8 cellular contexts compared by ENCODE assay signal in the genomic region with DNA sequence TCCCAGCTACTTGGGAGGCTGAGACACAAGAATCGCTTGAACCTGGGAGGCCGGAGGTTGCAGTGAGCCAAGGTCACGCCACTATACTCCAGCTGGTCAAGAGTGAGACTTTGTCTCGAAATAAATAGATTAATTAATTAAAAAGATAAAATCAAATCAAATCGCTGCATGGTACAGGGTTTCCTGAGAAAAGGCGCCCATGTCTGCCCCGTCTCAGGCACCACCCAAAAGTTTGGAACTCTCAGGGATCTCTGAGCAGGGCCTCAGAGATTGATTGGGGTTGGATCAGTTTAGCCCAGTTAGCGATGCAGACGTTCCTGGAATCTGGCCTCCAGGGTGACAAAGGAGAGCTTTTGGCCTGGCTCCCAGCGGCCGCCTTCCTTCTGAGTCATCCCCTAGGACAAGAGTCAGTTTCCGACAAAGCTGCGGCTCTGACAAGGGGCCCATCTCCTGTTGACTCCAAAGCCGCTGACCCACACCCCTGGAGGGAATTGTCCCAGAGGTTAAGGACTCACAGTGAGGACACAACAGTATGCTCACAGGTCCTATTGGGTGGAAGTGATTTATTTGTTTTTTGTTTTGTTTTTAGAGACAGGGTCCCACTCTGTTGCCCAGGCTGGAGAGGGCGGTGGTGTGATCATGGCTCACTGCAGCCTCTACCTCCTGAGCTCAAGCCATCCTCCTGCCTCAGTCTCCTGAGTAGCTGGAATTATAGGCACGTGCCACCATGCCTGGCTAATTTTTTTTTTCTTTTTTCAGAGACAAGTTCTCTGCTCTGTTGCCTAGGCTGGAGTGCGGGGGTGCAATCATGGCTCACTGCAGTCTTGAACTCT. TPM values are rescaled to one million over a fixed set of nuclear protein-coding genes. Genes with fewer than 3 reads are reported as not detected.
DNase-seq lines count a peak whose midpoint lies in the region; ATAC-seq, FAIRE-seq and TF ChIP-seq lines count a peak whose summit lies in the region.
"Had no signal": no experiment of that assay in that cellular context is flagged by ENCODE, and none has a peak within 500 bp of the region (broad histone marks: within the 10 kb centered on the region; RNA-seq: fewer than 3 reads in every experiment).

No MANE protein-coding gene starts in this region.

- no peak overlapping the region for H3K9ac ChIP-seq in H9 (ENCODE audit: extremely low read depth, insufficient read length, low read length)
- no peak overlapping the region for H3K9ac ChIP-seq in K562 (ENCODE audit: insufficient read depth in 1 of 2, low read depth in 2 of 2, low read length in 2 of 2)

- FAIRE-seq in K562 (lab: Jason Lieb, UNC) = peak; percentile 96

- no peak for TF ChIP-seq POLR2A in K562 (conservative IDR thresholded peaks at IDR 0.05)

- no peak overlapping the region for H3K18ac ChIP-seq in H9 (ENCODE audit: insufficient read length, low read depth, low read length)

- H2BK5ac ChIP-seq in H9 (ENCODE audit: insufficient read length, low read length) = no peak overlapping the region

- H3K79me1 ChIP-seq in H9 (ENCODE audit: insufficient read depth, low read depth, low read length, poor library complexity, severe bottlenecking) = no peaks in the 10 kb centered on the region

- H3K36me3 ChIP-seq in K562 (ENCODE audit: control insufficient read depth, insufficient read depth, low read length) = peaks cover 26% of the 10 kb centered on the region; the same call in 2 of the 3 replicates

- H3K4me3 Mint-ChIP-seq in H9 = no peak overlapping the region
- H3K4me3 Mint-ChIP-seq in naive B cell = peak overlapping the region in 2 of 8 donors; percentile 21 to 57
- H3K4me3 Mint-ChIP-seq: T-helper 1 cell treated with Interleukin-12 subunit alpha and Interleukin-12 subunit beta and Interleukin-4 antibody, amounts not matched to agents 30 μg/mL and 1 μg/mL, for 36 hours had no signal

- peaks cover 10 to 14% of the 10 kb centered on the region in 2 experiments for H3K4me1 Mint-ChIP-seq in H9
- peaks cover 27 to 68% (median 51%) of the 10 kb centered on the region in 3 donors for H3K4me1 Mint-ChIP-seq in naive B cell

- H2BK20ac ChIP-seq in H9 (ENCODE audit: low read depth, low read length, poor library complexity, severe bottlenecking) = no peak overlapping the region

- no peak overlapping the region for H2AK5ac ChIP-seq in H9 (ENCODE audit: insufficient read length, low read length)

- H3K79me2 ChIP-seq in H9 (ENCODE audit: insufficient read depth, low read length) = no peaks in the 10 kb centered on the region
- no peaks in the 10 kb centered on the region for H3K79me2 ChIP-seq in K562 (ENCODE audit: control insufficient read depth, insufficient read depth, low read length)

- H3K27me3 ChIP-seq in H9 (ENCODE audit: insufficient read depth, low read length) (no peaks in the 10 kb centered on the region), K562 (ENCODE audit: control insufficient read depth in 2 of 2, insufficient read depth in 2 of 2, low read length in 2 of 2) (no peaks in the 10 kb centered on the region; a peak in 1 of 5 replicates)
- H3K27me3 ChIP-seq: vagina had no signal

- H3K27ac Mint-ChIP-seq in H9 (peak overlapping the region in 2 of 3 experiments; percentile 79 to 84; a peak in 3 of 7 replicates), naive B cell (peak overlapping the region in 4 of 6 donors; percentile 24 to 98 (median 78))
- H3K27ac Mint-ChIP-seq: T-helper 1 cell treated with Interleukin-12 subunit alpha and Interleukin-12 subunit beta and Interleukin-4 antibody, amounts not matched to agents 30 μg/mL and 1 μg/mL, for 36 hours had no signal

- H2BK12ac ChIP-seq in H9 (ENCODE audit: insufficient read length, low read depth, low read length) = no peak overlapping the region

- no peak overlapping the region for H3K27ac ChIP-seq in H9 (ENCODE audit: insufficient read length, low read depth, low read length)
- no peak overlapping the region for H3K27ac ChIP-seq in K562 (ENCODE audit: extremely low read depth, low read depth, low read length)
- H3K27ac ChIP-seq: vagina had no signal

- no peak overlapping the region for H3T11ph ChIP-seq in H9 (ENCODE audit: low read length)

- no peak overlapping the region for H2BK15ac ChIP-seq in H9 (ENCODE audit: low read depth, low read length)

- no TSS peak for BruUV-seq in K562 (replicated peaks; lab: Mats Ljungman, UMichigan)

- 0 out of 2 replicates have a peak overlapping the region, but pooled peaks have one; percentile 43 for H3K4ac ChIP-seq in H9 (ENCODE audit: low read depth, low read length)

- TF ChIP-seq RAD21 in K562 (CRISPR knock-in tag; conservative IDR thresholded peaks at IDR 0.05 in 1 of 2, IDR thresholded peaks at IDR 0.05 in 1 of 2) = peak in 1 of 2 experiments; percentile 25; a peak in 1 of 4 replicates

- ATAC-seq in K562 = peak; percentile 75
- ATAC-seq in naive B cell (ENCODE audit: low read depth in 2 of 2) = no peak

- H3K27me3 Mint-ChIP-seq in H9 (ENCODE audit: low read depth) (no peaks in the 10 kb centered on the region), naive B cell (no peaks in the 10 kb centered on the region)

- in situ Hi-C loops in K562 (cut with MboI) = no loop called here

- H3K4me3 ChIP-seq in K562 = no peak overlapping the region
- H3K4me3 ChIP-seq: vagina had no signal

- H3K36me3 Mint-ChIP-seq in H9 (ENCODE audit: insufficient read depth in 1 of 3, low read depth in 3 of 3) (peaks cover 4 to 27% (median 4%) of the 10 kb centered on the region in 3 experiments; a peak in 6 of 7 replicates), naive B cell (peaks cover 0 to 13% of the 10 kb centered on the region in 2 donors)

- no peaks in the 10 kb centered on the region; the same call in 1 of the 2 replicates for H3K4me1 ChIP-seq in H9 (ENCODE audit: insufficient read depth, low read length)
- peaks cover 35 to 60% of the 10 kb centered on the region in 2 experiments for H3K4me1 ChIP-seq in K562 (replicated peaks in 1 of 2; ENCODE audit: control insufficient read depth in 2 of 2, insufficient read depth in 2 of 2, low read length in 2 of 2)

- H2AFZ ChIP-seq in H9 (ENCODE audit: low read length) = no peak overlapping the region
- no peak overlapping the region for H2AFZ ChIP-seq in K562 (ENCODE audit: low read depth, low read length)

- no peak overlapping the region for H3K23ac ChIP-seq in H9 (ENCODE audit: insufficient read length, low read depth, low read length)

- peak; percentile 40; the same call in 1 of the 2 replicates for TF ChIP-seq EP300 in K562 (IDR thresholded peaks at IDR 0.05; ENCODE audit: low read length)

- intact Hi-C loops in K562 (cut with micrococcal nuclease) = loop anchor here (1.0 kb wide), 1 partner anchor 20 kb away; no protein-coding TSS in a partner anchor

- H3K9me3 ChIP-seq in H9 (ENCODE audit: control insufficient read depth, low read depth, low read length) = no peaks in the 10 kb centered on the region
- no peaks in the 10 kb centered on the region for H3K9me3 ChIP-seq in K562 (replicated peaks; ENCODE audit: control insufficient read depth, insufficient read depth, low read depth, low read length)
- H3K9me3 ChIP-seq: vagina had no signal

- H4K20me1 ChIP-seq in H9 (ENCODE audit: control insufficient read depth, insufficient read depth, insufficient read length) = no peaks in the 10 kb centered on the region
- H4K20me1 ChIP-seq in K562 (replicated peaks; ENCODE audit: control insufficient read depth, insufficient read depth, low read length) = no peaks in the 10 kb centered on the region; the same call in 1 of the 2 replicates

- no peak overlapping the region for H3K56ac ChIP-seq in H9 (ENCODE audit: insufficient read length, low read depth, low read length)

- WGBS in H9 (ENCODE audit: extremely low coverage, insufficient read length, low lambda C conversion rate) = no CpG with 5 or more reads among the region's 17 CpGs
- 31% methylated on average over 17 of the region's 17 CpGs for WGBS in K562 (ENCODE audit: insufficient coverage, low coverage, missing lambda C conversion rate)

- H3K14ac ChIP-seq in H9 (ENCODE audit: insufficient read depth, low read length) = no peak overlapping the region

- H3K4me2 ChIP-seq in H9 (ENCODE audit: insufficient read depth, insufficient read length, low read length) (no peak overlapping the region), K562 (ENCODE audit: insufficient read depth, low read length) (no peak overlapping the region)

- DNase-seq in H9 = peak; percentile 86
- DNase-seq in K562 (ENCODE audit: extremely low read depth in 1 of 4, low spot score in 3 of 4) = peak; percentile 52 to 88 (median 67)
- no peak for DNase-seq in naive B cell
- DNase-seq in GM20000 (ENCODE audit: low spot score) = no peak
- DNase-seq in DMS79 (lab: John Stamatoyannopoulos, UW) = no peak
- no peak for DNase-seq in KG1 (lab: John Stamatoyannopoulos, UW)

- CTCF ChIA-PET in K562 (lab: Yijun Ruan, JAX; ENCODE audit: low intra/inter-chr PET ratio) = no interaction called here

- no peak overlapping the region for H4K5ac ChIP-seq in H9 (ENCODE audit: insufficient read length, low read depth, low read length)

- no peaks in the 10 kb centered on the region for H3K23me2 ChIP-seq in H9 (ENCODE audit: insufficient read length, low read depth, low read length, poor library complexity, severe bottlenecking)

- H3K9me1 ChIP-seq in K562 (ENCODE audit: control insufficient read depth, insufficient read depth, low read length) = peaks cover 3% of the 10 kb centered on the region

- no peak overlapping the region for H4K91ac ChIP-seq in H9 (ENCODE audit: insufficient read length, low read depth, low read length)

- TF ChIP-seq CTCF in H9 (conservative IDR thresholded peaks at IDR 0.05) (no peak), K562 (IDR thresholded peaks at IDR 0.05 in 2 of 3, conservative IDR thresholded peaks at IDR 0.05 in 1 of 3; ENCODE audit: insufficient read depth in 2 of 3, low read depth in 1 of 3, low read length in 3 of 3) (no peak), GM20000 (IDR thresholded peaks at IDR 0.05; ENCODE audit: extremely low read depth, missing control alignments) (no peak)

- H4K8ac ChIP-seq in H9 (replicated peaks; ENCODE audit: insufficient read length, low read depth, low read length) = no peak overlapping the region

- H2BK120ac ChIP-seq in H9 (ENCODE audit: low read depth, low read length, poor library complexity, severe bottlenecking) = no peak overlapping the region

- no peaks in the 10 kb centered on the region for H3K9me3 Mint-ChIP-seq in H9
- H3K9me3 Mint-ChIP-seq in naive B cell = peaks cover 0 to 2% (median 0%) of the 10 kb centered on the region in 7 donors
- H3K9me3 Mint-ChIP-seq: T-helper 1 cell treated with Interleukin-12 subunit alpha and Interleukin-12 subunit beta and Interleukin-4 antibody, amounts not matched to agents 30 μg/mL and 1 μg/mL, for 36 hours had no signal

- POLR2A ChIA-PET in K562 (lab: Yijun Ruan, JAX) = interaction anchor here (0.7 to 2.5 kb wide), 8 partner anchors 9 to 733 kb away, joined by 3 to 7 read pairs (median 4); no protein-coding TSS in a partner anchor

RNA-seq across cellular contexts. Expression of a gene that starts 6.8 kb away (rescaled TPM):
- 26.6 and 26.7 TPM in 2 replicates for total RNA-seq in H9 (2021)
- total RNA-seq in K562 (2011; cell fraction: chromatin; rRNA removed; ENCODE audit: low replicate concordance) = 18.4 and 52.2 TPM in 2 replicates
- 30.3 and 37.7 TPM in 2 replicates for total RNA-seq in K562 (2011; cell fraction: nucleolus; rRNA removed)
- 25.7 and 31.2 TPM in 2 replicates for total RNA-seq in K562 (2011; cell fraction: nucleoplasm; rRNA removed)
- total RNA-seq in K562 (2014; rRNA removed) = 18.3 and 23.1 TPM in 2 replicates
- 4.0 and 4.1 TPM in 2 replicates for total RNA-seq in K562 (2014; rRNA removed; fragmentation: Illumina TruSeq; extraction: Trizol)
- 9.0 and 9.2 TPM in 2 replicates for total RNA-seq in K562 (2015; rRNA removed; fragmentation: Illumina TruSeq; extraction: Trizol)
- 23.5 and 27.7 TPM in 2 replicates for total RNA-seq in K562 (2021)
- 14.3 and 16.0 TPM in 2 replicates for polyA plus RNA-seq in K562 (2011; rRNA removed)
- 32.8 and 91.3 TPM in 2 replicates for polyA plus RNA-seq in K562 (2011; cell fraction: cytosol; rRNA removed)
- 5.5 and 11.5 TPM in 2 replicates for polyA plus RNA-seq in K562 (2011; cell fraction: nucleus; rRNA removed)
- 34.3 and 36.5 TPM in 2 replicates for polyA plus RNA-seq in K562 (2012)
- 7.7 and 18.6 TPM in 2 replicates for polyA plus RNA-seq in K562 (2014; fragmentation: Illumina TruSeq; extraction: Trizol)
- 1 to 10 TPM; 1.1 to 2.0 TPM for polyA plus RNA-seq in K562 (2014; fragmentation: Nextera tagmentation; extraction: Ambion mirVana)
- polyA plus RNA-seq in K562 (2014; rRNA removed) = 16.7 and 18.9 TPM in 2 replicates
- polyA minus RNA-seq in K562 (2011; rRNA and poly(A)+ RNA removed) = 11.4 and 21.4 TPM in 2 replicates
- 35.3 and 38.1 TPM in 2 replicates for polyA minus RNA-seq in K562 (2011; cell fraction: cytosol; rRNA and poly(A)+ RNA removed)
- 4.0 and 4.6 TPM in 2 replicates for polyA minus RNA-seq in K562 (2011; cell fraction: nucleus; rRNA and poly(A)+ RNA removed)
- polyA plus RNA-seq in naive B cell (ENCODE audit: low read depth in 6 of 6) = 100 to 1,000 TPM; 236 to 340 (median 260) TPM

RNA-seq across cellular contexts. Expression of a gene that starts 24.5 kb away (rescaled TPM):
- 23.9 and 24.2 TPM in 2 replicates for total RNA-seq in H9 (2021)
- 4.3 and 16.0 TPM in 2 replicates for total RNA-seq in K562 (2011; cell fraction: chromatin; rRNA removed; ENCODE audit: low replicate concordance)
- 9.1 and 10.8 TPM in 2 replicates for total RNA-seq in K562 (2011; cell fraction: nucleolus; rRNA removed)
- 6.9 and 7.2 TPM in 2 replicates for total RNA-seq in K562 (2011; cell fraction: nucleoplasm; rRNA removed)
- 21.4 and 41.5 TPM in 2 replicates for total RNA-seq in K562 (2014; rRNA removed)
- total RNA-seq in K562 (2014; rRNA removed; fragmentation: Illumina TruSeq; extraction: Trizol) = 5.7 and 7.2 TPM in 2 replicates
- total RNA-seq in K562 (2015; rRNA removed; fragmentation: Illumina TruSeq; extraction: Trizol) = 13.5 and 15.2 TPM in 2 replicates
- 18.5 and 19.6 TPM in 2 replicates for total RNA-seq in K562 (2021)
- polyA plus RNA-seq in K562 (2011; rRNA removed) = 4.6 and 4.7 TPM in 2 replicates
- 6.4 and 21.6 TPM in 2 replicates for polyA plus RNA-seq in K562 (2011; cell fraction: cytosol; rRNA removed)
- polyA plus RNA-seq in K562 (2011; cell fraction: nucleus; rRNA removed) = 3.5 and 6.3 TPM in 2 replicates
- 10.7 and 13.3 TPM in 2 replicates for polyA plus RNA-seq in K562 (2012)
- 7.1 and 10.0 TPM in 2 replicates for polyA plus RNA-seq in K562 (2014; fragmentation: Illumina TruSeq; extraction: Trizol)
- polyA plus RNA-seq in K562 (2014; fragmentation: Nextera tagmentation; extraction: Ambion mirVana) = 10 to 100 TPM in 1 of 2 experiments, 1 to 10 TPM in 1; 6.7 to 11.8 TPM
- 13.8 and 18.1 TPM in 2 replicates for polyA plus RNA-seq in K562 (2014; rRNA removed)
- polyA minus RNA-seq in K562 (2011; rRNA and poly(A)+ RNA removed) = 1.5 and 2.0 TPM in 2 replicates
- polyA minus RNA-seq in K562 (2011; cell fraction: cytosol; rRNA and poly(A)+ RNA removed) = 3.6 and 6.6 TPM in 2 replicates
- polyA minus RNA-seq in K562 (2011; cell fraction: nucleus; rRNA and poly(A)+ RNA removed) = 3.4 and 3.9 TPM in 2 replicates
- 10 to 100 TPM; 12.4 to 23.5 (median 19.0) TPM for polyA plus RNA-seq in naive B cell (ENCODE audit: low read depth in 6 of 6)

RNA-seq across cellular contexts. Expression of a gene that starts 24.6 kb away (rescaled TPM):
- 33.1 and 35.1 TPM in 2 replicates for total RNA-seq in H9 (2021)
- total RNA-seq in K562 (2011; cell fraction: chromatin; rRNA removed; ENCODE audit: low replicate concordance) = 20.9 and 70.7 TPM in 2 replicates
- total RNA-seq in K562 (2011; cell fraction: nucleolus; rRNA removed) = 74.0 and 78.4 TPM in 2 replicates
- 23.7 and 31.9 TPM in 2 replicates for total RNA-seq in K562 (2011; cell fraction: nucleoplasm; rRNA removed)
- 51.2 and 62.4 TPM in 2 replicates for total RNA-seq in K562 (2014; rRNA removed)
- total RNA-seq in K562 (2014; rRNA removed; fragmentation: Illumina TruSeq; extraction: Trizol) = 14.1 and 21.3 TPM in 2 replicates
- 38.3 and 38.5 TPM in 2 replicates for total RNA-seq in K562 (2015; rRNA removed; fragmentation: Illumina TruSeq; extraction: Trizol)
- total RNA-seq in K562 (2021) = 64.7 and 66.0 TPM in 2 replicates
- 25.8 and 28.5 TPM in 2 replicates for polyA plus RNA-seq in K562 (2011; rRNA removed)
- polyA plus RNA-seq in K562 (2011; cell fraction: cytosol; rRNA removed) = 21.8 and 77.0 TPM in 2 replicates
- 35.4 and 76.1 TPM in 2 replicates for polyA plus RNA-seq in K562 (2011; cell fraction: nucleus; rRNA removed)
- 42.1 and 48.6 TPM in 2 replicates for polyA plus RNA-seq in K562 (2012)
- polyA plus RNA-seq in K562 (2014; fragmentation: Illumina TruSeq; extraction: Trizol) = 33.2 and 52.4 TPM in 2 replicates
- polyA plus RNA-seq in K562 (2014; fragmentation: Nextera tagmentation; extraction: Ambion mirVana) = under 1 TPM; 0.61 to 0.78 TPM
- 64.8 and 65.7 TPM in 2 replicates for polyA plus RNA-seq in K562 (2014; rRNA removed)
- 11.1 and 23.2 TPM in 2 replicates for polyA minus RNA-seq in K562 (2011; rRNA and poly(A)+ RNA removed)
- 28.3 and 46.6 TPM in 2 replicates for polyA minus RNA-seq in K562 (2011; cell fraction: cytosol; rRNA and poly(A)+ RNA removed)
- 19.7 and 29.1 TPM in 2 replicates for polyA minus RNA-seq in K562 (2011; cell fraction: nucleus; rRNA and poly(A)+ RNA removed)
- 10 to 100 TPM in 5 of 6 donors, 1 to 10 TPM in 1; 6.9 to 22.1 (median 17.3) TPM for polyA plus RNA-seq in naive B cell (ENCODE audit: low read depth in 6 of 6)

RNA-seq across cellular contexts. Expression of a gene that starts 38.5 kb away (rescaled TPM):
- total RNA-seq in H9 (2021) (52.2 and 58.5 TPM in 2 replicates), K562 (2014; rRNA removed) (132 and 160 TPM in 2 replicates), K562 (2014; rRNA removed; fragmentation: Illumina TruSeq; extraction: Trizol) (70.3 and 80.8 TPM in 2 replicates), K562 (2015; rRNA removed; fragmentation: Illumina TruSeq; extraction: Trizol) (141 TPM in 2 replicates), K562 (2021) (97.8 and 104 TPM in 2 replicates)
- total RNA-seq in K562 (2011; cell fraction: chromatin; rRNA removed; ENCODE audit: low replicate concordance) = 11.0 and 31.6 TPM in 2 replicates
- 83.9 and 98.7 TPM in 2 replicates for total RNA-seq in K562 (2011; cell fraction: nucleolus; rRNA removed)
- total RNA-seq in K562 (2011; cell fraction: nucleoplasm; rRNA removed) = 48.7 and 61.8 TPM in 2 replicates
- polyA plus RNA-seq in K562 (2011; rRNA removed) (84.6 and 113 TPM in 2 replicates), K562 (2014; fragmentation: Illumina TruSeq; extraction: Trizol) (220 and 231 TPM in 2 replicates), K562 (2014; fragmentation: Nextera tagmentation; extraction: Ambion mirVana) (10 to 100 TPM; 32.3 to 85.8 TPM), K562 (2014; rRNA removed) (175 and 180 TPM in 2 replicates), naive B cell (ENCODE audit: low read depth in 6 of 6) (100 to 1,000 TPM in 3 of 6 donors, 10 to 100 TPM in 3; 65.4 to 149 (median 107) TPM)
- polyA plus RNA-seq in K562 (2011; cell fraction: cytosol; rRNA removed) = 138 and 266 TPM in 2 replicates
- 45.6 and 63.7 TPM in 2 replicates for polyA plus RNA-seq in K562 (2011; cell fraction: nucleus; rRNA removed)
- polyA plus RNA-seq in K562 (2012) = 130 and 185 TPM in 2 replicates
- 17.4 and 27.2 TPM in 2 replicates for polyA minus RNA-seq in K562 (2011; rRNA and poly(A)+ RNA removed)
- 16.4 and 17.5 TPM in 2 replicates for polyA minus RNA-seq in K562 (2011; cell fraction: cytosol; rRNA and poly(A)+ RNA removed)
- 51.5 and 65.8 TPM in 2 replicates for polyA minus RNA-seq in K562 (2011; cell fraction: nucleus; rRNA and poly(A)+ RNA removed)

RNA-seq across cellular contexts. Expression of a gene that starts 44.0 kb away (rescaled TPM):
- total RNA-seq in H9 (2021) (36.0 and 38.8 TPM in 2 replicates), K562 (2014; rRNA removed) (40.0 and 44.6 TPM in 2 replicates), K562 (2014; rRNA removed; fragmentation: Illumina TruSeq; extraction: Trizol) (14.8 and 15.9 TPM in 2 replicates), K562 (2015; rRNA removed; fragmentation: Illumina TruSeq; extraction: Trizol) (25.3 and 27.3 TPM in 2 replicates), K562 (2021) (25.2 and 33.9 TPM in 2 replicates)
- 41.9 and 63.9 TPM in 2 replicates for total RNA-seq in K562 (2011; cell fraction: chromatin; rRNA removed; ENCODE audit: low replicate concordance)
- 59.3 and 69.9 TPM in 2 replicates for total RNA-seq in K562 (2011; cell fraction: nucleolus; rRNA removed)
- total RNA-seq in K562 (2011; cell fraction: nucleoplasm; rRNA removed) = 40.8 and 43.3 TPM in 2 replicates
- polyA plus RNA-seq in K562 (2011; rRNA removed) (17.2 and 18.1 TPM in 2 replicates), K562 (2014; fragmentation: Illumina TruSeq; extraction: Trizol) (19.3 and 19.8 TPM in 2 replicates), K562 (2014; fragmentation: Nextera tagmentation; extraction: Ambion mirVana) (10 to 100 TPM; 14.9 to 19.6 TPM), K562 (2014; rRNA removed) (48.6 and 52.1 TPM in 2 replicates), naive B cell (ENCODE audit: low read depth in 6 of 6) (10 to 100 TPM; 13.1 to 28.6 (median 17.4) TPM)
- polyA plus RNA-seq in K562 (2011; cell fraction: cytosol; rRNA removed) = 15.5 and 21.3 TPM in 2 replicates
- 62.2 and 104 TPM in 2 replicates for polyA plus RNA-seq in K562 (2011; cell fraction: nucleus; rRNA removed)
- 24.5 and 27.3 TPM in 2 replicates for polyA plus RNA-seq in K562 (2012)
- polyA minus RNA-seq in K562 (2011; rRNA and poly(A)+ RNA removed) = 5.6 and 5.9 TPM in 2 replicates
- 8.3 and 9.5 TPM in 2 replicates for polyA minus RNA-seq in K562 (2011; cell fraction: cytosol; rRNA and poly(A)+ RNA removed)
- polyA minus RNA-seq in K562 (2011; cell fraction: nucleus; rRNA and poly(A)+ RNA removed) = 15.4 and 20.5 TPM in 2 replicates

Comparison
In these comparisons a context has a peak if more than half of its experiments do, and no peak if none do; other contexts are left out.
1. DNase-seq: peak in H9 (single experiment) and K562 (4 of 4); none in naive B cell (single experiment), GM20000 (single experiment), DMS79 (single experiment) and KG1 (single experiment).